In genomic region chr1:169528214-169529067, GRCh38 we compare ENCODE assay signal across 1 cellular context.
TF ChIP-seq lines count a peak whose summit lies in the region.

No MANE protein-coding gene starts in this region.

TF ChIP-seq in HepG2, 621 proteins besides CTCF, POLR2A, EP300 and RAD21:
- TF ChIP-seq RERE (CRISPR knock-in tag; IDR thresholded peaks at IDR 0.05; ENCODE audit: low read depth) (no peak), JUND (CRISPR knock-in tag; IDR thresholded peaks at IDR 0.05) (no peak), SNAPC2 (CRISPR knock-in tag; IDR thresholded peaks at IDR 0.05) (no peak), ZNF446 (CRISPR knock-in tag; IDR thresholded peaks at IDR 0.05) (no peak), KDM5B (CRISPR knock-in tag; IDR thresholded peaks at IDR 0.05; ENCODE audit: borderline replicate concordance) (no peak), DMTF1 (CRISPR knock-in tag; IDR thresholded peaks at IDR 0.05) (no peak), ZBTB2 (CRISPR knock-in tag; IDR thresholded peaks at IDR 0.05; ENCODE audit: low read depth) (no peak), ZMYM4 (CRISPR knock-in tag; IDR thresholded peaks at IDR 0.05) (no peak), ATAD3A (CRISPR knock-in tag; IDR thresholded peaks at IDR 0.05) (no peak), ZKSCAN5 (CRISPR knock-in tag; IDR thresholded peaks at IDR 0.05) (no peak), ZNF496 (CRISPR knock-in tag; IDR thresholded peaks at IDR 0.05; ENCODE audit: insufficient replicate concordance) (no peak), SRY (CRISPR knock-in tag; IDR thresholded peaks at IDR 0.05) (no peak), HOXA3 (CRISPR knock-in tag; IDR thresholded peaks at IDR 0.05) (no peak), PLSCR1 (CRISPR knock-in tag; IDR thresholded peaks at IDR 0.05; ENCODE audit: borderline replicate concordance) (no peak), ZNF44 (CRISPR knock-in tag; IDR thresholded peaks at IDR 0.05) (no peak), THAP8 (CRISPR knock-in tag; IDR thresholded peaks at IDR 0.05; ENCODE audit: borderline replicate concordance) (no peak), KAT8 (CRISPR knock-in tag; IDR thresholded peaks at IDR 0.05) (no peak), RELA (CRISPR knock-in tag; IDR thresholded peaks at IDR 0.05) (no peak)
